1 cellular context compared by ENCODE assay signal in genomic region chr20:23350007-23350854, GRCh38.
TF ChIP-seq lines count a peak whose summit lies in the region.

Gene NXT1 (plus strand): TSS chr20:23350791. CDS start chr20:23354042, 3,251 bp downstream.

TF ChIP-seq in HepG2, 621 proteins besides CTCF, POLR2A, EP300 and RAD21 (continued from another document and continues in another):
- TF ChIP-seq DBP (CRISPR knock-in tag; IDR thresholded peaks at IDR 0.05; ENCODE audit: not compliant biosample characterization) (no peak), ZSCAN9 (CRISPR knock-in tag; IDR thresholded peaks at IDR 0.05; ENCODE audit: borderline replicate concordance) (peak; percentile 52), MXD3 (CRISPR knock-in tag; IDR thresholded peaks at IDR 0.05) (peak; percentile 94), ZNF644 (CRISPR knock-in tag; IDR thresholded peaks at IDR 0.05; ENCODE audit: low read depth) (no peak), ZNF333 (CRISPR knock-in tag; IDR thresholded peaks at IDR 0.05; ENCODE audit: borderline replicate concordance) (no peak; the same call in 1 of the 2 replicates), PATZ1 (CRISPR knock-in tag; IDR thresholded peaks at IDR 0.05) (0 out of 2 replicates have a peak, but pooled peaks have one; percentile 27), ZBTB10 (CRISPR knock-in tag; IDR thresholded peaks at IDR 0.05; ENCODE audit: borderline replicate concordance) (no peak; the same call in 1 of the 2 replicates), ZNF576 (CRISPR knock-in tag; IDR thresholded peaks at IDR 0.05) (peak; percentile 83; the same call in 1 of the 2 replicates), SNAPC5 (CRISPR knock-in tag; IDR thresholded peaks at IDR 0.05; ENCODE audit: borderline replicate concordance) (no peak), PHB2 (IDR thresholded peaks at IDR 0.05; ENCODE audit: partially characterized antibody) (no peak), ARID2 (CRISPR knock-in tag; IDR thresholded peaks at IDR 0.05; ENCODE audit: borderline replicate concordance) (no peak), ZNF253 (CRISPR knock-in tag; IDR thresholded peaks at IDR 0.05; ENCODE audit: borderline replicate concordance) (peak; percentile 49; the same call in 1 of the 2 replicates), HIVEP1 (CRISPR knock-in tag; IDR thresholded peaks at IDR 0.05) (peak; percentile 80), TFDP1 (CRISPR knock-in tag; IDR thresholded peaks at IDR 0.05; ENCODE audit: borderline replicate concordance) (peak; percentile 81; the same call in 1 of the 2 replicates), CAMTA2 (CRISPR knock-in tag; IDR thresholded peaks at IDR 0.05; ENCODE audit: borderline replicate concordance) (peak; percentile 41; the same call in 1 of the 2 replicates), MAZ (IDR thresholded peaks at IDR 0.05; ENCODE audit: borderline replicate concordance, low read depth, low read length) (peak; percentile 77), MAZ (CRISPR knock-in tag; IDR thresholded peaks at IDR 0.05; ENCODE audit: low read depth) (peak; percentile 41), MTA3 (CRISPR knock-in tag; IDR thresholded peaks at IDR 0.05) (peak; percentile 73; the same call in 1 of the 2 replicates), PRDM10 (CRISPR knock-in tag; IDR thresholded peaks at IDR 0.05; ENCODE audit: low read depth) (0 out of 2 replicates have a peak, but pooled peaks have one; percentile 25), MXD4 (CRISPR knock-in tag; IDR thresholded peaks at IDR 0.05) (peak; percentile 59), ZNF850 (CRISPR knock-in tag; conservative IDR thresholded peaks at IDR 0.05) (no peak; the same call in 1 of the 2 replicates), ZBTB38 (CRISPR knock-in tag; IDR thresholded peaks at IDR 0.05) (peak; percentile 77; the same call in 1 of the 2 replicates), NFAT5 (CRISPR knock-in tag; IDR thresholded peaks at IDR 0.05) (peak; percentile 67; the same call in 1 of the 2 replicates), ZNF160 (CRISPR knock-in tag; IDR thresholded peaks at IDR 0.05) (0 out of 2 replicates have a peak, but pooled peaks have one; percentile 11), ZNF670 (CRISPR knock-in tag; IDR thresholded peaks at IDR 0.05; ENCODE audit: borderline replicate concordance) (peak; percentile 98), ZNF432 (CRISPR knock-in tag; IDR thresholded peaks at IDR 0.05; ENCODE audit: borderline replicate concordance) (0 out of 2 replicates have a peak, but pooled peaks have one; percentile 16), ZNF773 (CRISPR knock-in tag; IDR thresholded peaks at IDR 0.05; ENCODE audit: borderline replicate concordance) (no peak; the same call in 1 of the 2 replicates), JUN (CRISPR knock-in tag; IDR thresholded peaks at IDR 0.05) (no peak), GPN1 (CRISPR knock-in tag; IDR thresholded peaks at IDR 0.05; ENCODE audit: borderline replicate concordance) (no peak; the same call in 1 of the 2 replicates), TBX2 (CRISPR knock-in tag; IDR thresholded peaks at IDR 0.05; ENCODE audit: borderline replicate concordance) (no peak; the same call in 1 of the 2 replicates), ZNF839 (CRISPR knock-in tag; IDR thresholded peaks at IDR 0.05; ENCODE audit: borderline replicate concordance) (peak; percentile 75; the same call in 1 of the 2 replicates), RARG (CRISPR knock-in tag; IDR thresholded peaks at IDR 0.05; ENCODE audit: low read depth) (no peak), NCOR1 (IDR thresholded peaks at IDR 0.05; ENCODE audit: borderline replicate concordance, low read length) (peak; percentile 51; the same call in 1 of the 2 replicates), ZNF138 (CRISPR knock-in tag; IDR thresholded peaks at IDR 0.05; ENCODE audit: low read depth) (no peak; the same call in 1 of the 2 replicates), HDAC6 (IDR thresholded peaks at IDR 0.05; ENCODE audit: low read depth, low read length) (no peak), TAF15 (IDR thresholded peaks at IDR 0.05; ENCODE audit: low read depth, low read length, poor library complexity, severe bottlenecking) (peak; percentile 96), RORA (CRISPR knock-in tag; IDR thresholded peaks at IDR 0.05) (no peak), ZKSCAN5 (CRISPR knock-in tag; IDR thresholded peaks at IDR 0.05) (0 out of 2 replicates have a peak, but pooled peaks have one; percentile 62), GMEB2 (CRISPR knock-in tag; IDR thresholded peaks at IDR 0.05; ENCODE audit: low read depth) (0 out of 2 replicates have a peak, but pooled peaks have one; percentile 57), TBP (CRISPR knock-in tag; IDR thresholded peaks at IDR 0.05) (peak; percentile 91; the same call in 1 of the 2 replicates)
